Comparison of ENCODE assay signal across 14 cellular contexts in genomic region chr6:5167501-5167900, GRCh38.
"Had no signal": no experiment of that assay in that cellular context is flagged by ENCODE, and none has a peak within 500 bp of the region (broad histone marks: within the 10 kb centered on the region; RNA-seq: fewer than 3 reads in every experiment).

No MANE protein-coding gene starts in this region.

- H3K4me3 Mint-ChIP-seq: activated CD4-positive, alpha-beta T cell treated with anti-CD3 and anti-CD28 coated beads, Interleukin-2, amount 10 ng/mL, durations not matched to agents 24 days and 14 days; activated T-helper 1 cell treated with anti-CD3 and anti-CD28 coated beads, Interleukin-12 subunit alpha, Interleukin-12 subunit beta, Interleukin-2, Interleukin-4 antibody, amounts not matched to agents 30 ng/mL and 10 ng/mL and 1 ng/mL, durations not matched to agents 14 hours and 24 hours and 36 hours; neural progenitor cell had no signal

- H3K9me3 Mint-ChIP-seq: activated CD4-positive, alpha-beta T cell treated with anti-CD3 and anti-CD28 coated beads, Interleukin-2, amount 10 ng/mL, durations not matched to agents 24 days and 14 days; activated T-helper 1 cell treated with anti-CD3 and anti-CD28 coated beads, Interleukin-12 subunit alpha, Interleukin-12 subunit beta, Interleukin-2, Interleukin-4 antibody, amounts not matched to agents 30 ng/mL and 10 ng/mL and 1 ng/mL, durations not matched to agents 14 hours and 24 hours and 36 hours; neural progenitor cell had no signal

- H3K27ac ChIP-seq: breast epithelium, heart right ventricle, neural progenitor cell, parathyroid adenoma, thyroid gland had no signal

- H3K27ac Mint-ChIP-seq: activated CD4-positive, alpha-beta T cell treated with anti-CD3 and anti-CD28 coated beads, Interleukin-2, amount 10 ng/mL, durations not matched to agents 24 days and 14 days; activated T-helper 1 cell treated with anti-CD3 and anti-CD28 coated beads, Interleukin-12 subunit alpha, Interleukin-12 subunit beta, Interleukin-2, Interleukin-4 antibody, amounts not matched to agents 30 ng/mL and 10 ng/mL and 1 ng/mL, durations not matched to agents 14 hours and 24 hours and 36 hours; neural progenitor cell had no signal

- H3K4me1 Mint-ChIP-seq: activated CD4-positive, alpha-beta T cell treated with anti-CD3 and anti-CD28 coated beads, Interleukin-2, amount 10 ng/mL, durations not matched to agents 24 days and 14 days had no signal

- DNase-seq: activated CD4-positive, alpha-beta T cell treated with anti-CD3 and anti-CD28 coated beads, Interleukin-2, amount 10 ng/mL, durations not matched to agents 24 days and 14 days; activated CD4-positive, CD25-positive, alpha-beta regulatory T cell; activated CD8-positive, alpha-beta memory T cell treated with anti-CD3 and anti-CD28 coated beads, Interleukin-2, amount 50 U/mL, for 48 hours; activated naive CD4-positive, alpha-beta T cell treated with Interleukin-2 at 50 U/mL for 16 hours; aorta; heart right ventricle; left colon; stimulated activated CD4-positive, alpha-beta T cell treated with anti-CD3 and anti-CD28 coated beads, Interleukin-1b, Interleukin-23, amount 100 ng/mL, for 48 hours; T-helper 2 cell; thyroid gland had no signal

- H3K4me3 ChIP-seq: breast epithelium, heart right ventricle, neural progenitor cell, thyroid gland had no signal

- H3K9me3 ChIP-seq: breast epithelium, heart right ventricle, thyroid gland had no signal

- H3K27me3 ChIP-seq: breast epithelium, heart right ventricle, neural progenitor cell, thyroid gland had no signal

- H3K36me3 Mint-ChIP-seq: neural progenitor cell had no signal

- H3K36me3 ChIP-seq: breast epithelium, heart right ventricle, neural progenitor cell, thyroid gland had no signal

- H3K4me1 ChIP-seq: breast epithelium, parathyroid adenoma had no signal

- H3K27me3 Mint-ChIP-seq: activated CD4-positive, alpha-beta T cell treated with anti-CD3 and anti-CD28 coated beads, Interleukin-2, amount 10 ng/mL, durations not matched to agents 24 days and 14 days had no signal
